22 cellular contexts compared by ENCODE assay signal in the genomic region with DNA sequence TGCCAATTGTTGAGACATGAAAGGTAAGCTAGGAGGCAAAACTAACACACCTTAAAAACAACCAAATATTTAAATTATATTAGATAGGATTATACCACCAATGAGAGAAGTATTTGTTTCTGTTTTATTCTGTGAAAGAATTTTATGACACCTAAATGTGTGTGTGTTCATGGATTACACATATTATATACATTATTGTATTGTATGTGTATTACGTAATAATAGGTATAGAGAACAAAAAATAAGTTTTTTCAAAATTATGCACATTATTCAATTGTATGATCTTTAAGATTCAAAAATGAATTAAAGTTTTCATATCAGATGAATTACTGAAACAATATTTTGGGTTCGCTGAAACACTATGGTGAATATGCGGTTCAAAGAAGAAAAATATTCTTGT.
DNase-seq lines count a peak whose midpoint lies in the region; ATAC-seq, FAIRE-seq and TF ChIP-seq lines count a peak whose summit lies in the region.
"Had no signal": no experiment of that assay in that cellular context is flagged by ENCODE, and none has a peak within 500 bp of the region (broad histone marks: within the 10 kb centered on the region; RNA-seq: fewer than 3 reads in every experiment).

No MANE protein-coding gene starts in this region.

- H3K27me3 ChIP-seq in ACC112 (ENCODE audit: insufficient read depth, low read length) (no peaks in the 10 kb centered on the region), PC-3 (ENCODE audit: low read length) (no peaks in the 10 kb centered on the region), brain microvascular endothelial cell (replicated peaks) (no peaks in the 10 kb centered on the region)
- H3K27me3 ChIP-seq: BLaER1 treated with 17β-estradiol and CSF1 and Interleukin-3, amounts not matched to agents 10 nM and 100 nM; Peyer's patch had no signal

- POLR2A ChIA-PET in PC-3 (lab: Charles Lee; ENCODE audit: unreplicated experiment) = no interaction called here

- TF ChIP-seq CTCF in PC-3 (conservative IDR thresholded peaks at IDR 0.05; ENCODE audit: low read depth, low read length) (no peak), brain microvascular endothelial cell (IDR thresholded peaks at IDR 0.05; ENCODE audit: low read depth, low read length, missing control alignments) (no peak), kidney (IDR thresholded peaks at IDR 0.05; ENCODE audit: borderline replicate concordance, extremely low read depth, insufficient read depth) (no peak)

- ATAC-seq in PC-3 = no peak
- no peak for ATAC-seq in GM21423 (IDR thresholded peaks at IDR 0.05; ENCODE audit: unreplicated experiment)

- no peaks in the 10 kb centered on the region for H3K79me2 ChIP-seq in ACC112 (ENCODE audit: control insufficient read depth, insufficient read depth, low read length, unreplicated experiment)
- H3K79me2 ChIP-seq in PC-3 (ENCODE audit: low read length) = 0 out of 2 replicates have a peak, but pooled peaks cover 6% of the 10 kb centered on the region

- no peaks in the 10 kb centered on the region for H3K9me3 ChIP-seq in PC-3 (ENCODE audit: low read length)
- H3K9me3 ChIP-seq in kidney (ENCODE audit: control insufficient read depth in 1 of 2, low read length in 2 of 2) = no peaks in the 10 kb centered on the region
- H3K9me3 ChIP-seq: BLaER1 treated with 17β-estradiol and CSF1 and Interleukin-3, amounts not matched to agents 10 nM and 100 nM; Caco-2; Peyer's patch had no signal

- peak overlapping the region; percentile 90 for H3K27ac ChIP-seq in ACC112 (ENCODE audit: low read depth, low read length)
- H3K27ac ChIP-seq in PC-3 (ENCODE audit: low read length) = peak overlapping the region; percentile 99
- peak overlapping the region; percentile 76 for H3K27ac ChIP-seq in brain microvascular endothelial cell
- no peak overlapping the region for H3K27ac ChIP-seq in kidney (ENCODE audit: low read depth in 2 of 2, low read length in 2 of 2)
- H3K27ac ChIP-seq: BLaER1 treated with 17β-estradiol and CSF1 and Interleukin-3, amounts not matched to agents 10 nM and 100 nM; Peyer's patch had no signal

- H3K4me3 ChIP-seq in ACC112 (ENCODE audit: low read depth, low read length) (no peak overlapping the region), PC-3 (ENCODE audit: low read length) (0 out of 2 replicates have a peak overlapping the region, but pooled peaks have one; percentile 29), brain microvascular endothelial cell (ENCODE audit: low read depth, low read length) (no peak overlapping the region), kidney (ENCODE audit: low read length in 2 of 2) (no peak overlapping the region)
- H3K4me3 ChIP-seq: BLaER1 treated with 17β-estradiol and CSF1 and Interleukin-3, amounts not matched to agents 10 nM and 100 nM; Peyer's patch had no signal

- peaks cover 8% of the 10 kb centered on the region for H3F3A ChIP-seq in PC-3 (ENCODE audit: low read length, unreplicated experiment)

- DNase-seq in PC-3 (no peak), brain microvascular endothelial cell (no peak), kidney (no peak), nucleus accumbens (lab: John Stamatoyannopoulos, UW) (no peak), hypothalamus (lab: John Stamatoyannopoulos, UW) (no peak)
- DNase-seq: AML-193; Caco-2; CD4-positive, alpha-beta memory T cell; GM23248; H9; HFFc6; NCI-H1048; NCI-H1694; NCI-H2081; NCI-H2227 treated with DMSO at 0.1 percent for 48 hours; NCI-H526 treated with DMSO at 0.1 percent for 48 hours; Peyer's patch had no signal

- H3K36me3 ChIP-seq in ACC112 (ENCODE audit: insufficient read depth, low read length) (no peaks in the 10 kb centered on the region), PC-3 (ENCODE audit: low read depth, low read length) (no peaks in the 10 kb centered on the region), brain microvascular endothelial cell (replicated peaks) (no peaks in the 10 kb centered on the region), kidney (ENCODE audit: control insufficient read depth in 1 of 2, insufficient read depth in 2 of 2, low read length in 2 of 2) (no peaks in the 10 kb centered on the region)
- H3K36me3 ChIP-seq: BLaER1 treated with 17β-estradiol and CSF1 and Interleukin-3, amounts not matched to agents 10 nM and 100 nM; Peyer's patch had no signal

- CTCF ChIA-PET in PC-3 (lab: Charles Lee) = interaction anchor here (1.9 kb wide), 1 partner anchor 85 kb away, joined by 5 read pairs; a partner anchor contains a TSS

- no peak overlapping the region for H2AFZ ChIP-seq in ACC112 (ENCODE audit: low read length, unreplicated experiment)
- H2AFZ ChIP-seq in PC-3 (ENCODE audit: low read length) = no peak overlapping the region
- H2AFZ ChIP-seq: GM23248 had no signal

- H3K4me1 ChIP-seq in ACC112 (ENCODE audit: control insufficient read depth, insufficient read depth, low read length, unreplicated experiment) (peaks cover 21% of the 10 kb centered on the region), PC-3 (ENCODE audit: insufficient read depth, low read length) (peaks cover 53% of the 10 kb centered on the region), kidney (ENCODE audit: control insufficient read depth in 1 of 2, insufficient read depth in 1 of 2, low read depth in 1 of 2, low read length in 2 of 2) (no peaks in the 10 kb centered on the region)
- H3K4me1 ChIP-seq: Caco-2, Peyer's patch had no signal

- intact Hi-C loops in PC-3 (cut with micrococcal nuclease) (no loop called here), kidney (cut with DNase I) (no loop called here)

- in situ Hi-C loops in brain microvascular endothelial cell (cut with HindIII; ENCODE audit: low pct_ligation_motif_present, low sequenced_read_pairs) = no loop called here

- FAIRE-seq in kidney (lab: Jason Lieb, UNC) = peak; percentile 53
- FAIRE-seq: A204.1, G401.6 had no signal

- no TSS peak for BruUV-seq in PC-3 (replicated peaks; lab: Mats Ljungman, UMichigan)

- H3K9ac ChIP-seq in PC-3 (ENCODE audit: low read length) (peak overlapping the region; percentile 92), kidney (ENCODE audit: low read length in 2 of 2) (no peak overlapping the region)
- H3K9ac ChIP-seq: BLaER1 treated with 17β-estradiol and CSF1 and Interleukin-3, amounts not matched to agents 10 nM and 100 nM; GM23248 had no signal

- peak overlapping the region; percentile 78 for H3K4me2 ChIP-seq in PC-3 (ENCODE audit: low read length)

- no peaks in the 10 kb centered on the region for H3K9me2 ChIP-seq in PC-3 (replicated peaks; ENCODE audit: low read length)

- H4K20me1 ChIP-seq in PC-3 (ENCODE audit: low read length) = no peaks in the 10 kb centered on the region
- H4K20me1 ChIP-seq: BLaER1 treated with 17β-estradiol and CSF1 and Interleukin-3, amounts not matched to agents 10 nM and 100 nM had no signal

Comparison
In these comparisons a context has a peak if more than half of its experiments do, and no peak if none do; other contexts are left out.
1. H3K27ac ChIP-seq: peak in ACC112 (single experiment), PC-3 (single experiment) and brain microvascular endothelial cell (single experiment); none in kidney (0 of 2).